ENCODE assay signal across 12 cellular contexts in the genomic region with DNA sequence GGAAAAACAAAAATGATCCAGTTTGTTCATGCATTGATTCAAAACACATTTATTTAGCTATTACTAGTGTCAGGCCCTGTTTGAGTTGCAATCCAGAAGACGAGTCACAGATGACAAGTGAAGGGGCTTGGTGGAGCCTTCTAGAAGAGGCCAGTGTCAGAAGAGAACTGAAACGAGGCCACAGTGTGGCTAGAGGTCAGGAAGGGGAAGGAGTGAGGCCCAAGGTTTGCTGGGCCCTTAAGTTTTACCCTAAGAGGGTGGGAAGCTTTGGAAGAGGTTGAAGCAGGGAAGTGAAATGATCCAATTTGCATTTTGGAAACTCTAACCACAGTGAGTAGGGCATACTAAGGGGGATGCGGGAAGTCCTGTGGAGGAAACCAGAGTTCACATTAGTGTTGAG. TPM values are rescaled to one million over a fixed set of nuclear protein-coding genes. Genes with fewer than 3 reads are reported as not detected.
DNase-seq lines count a peak whose midpoint lies in the region; ATAC-seq and TF ChIP-seq lines count a peak whose summit lies in the region.
"Had no signal": no experiment of that assay in that cellular context is flagged by ENCODE, and none has a peak within 500 bp of the region (broad histone marks: within the 10 kb centered on the region; RNA-seq: fewer than 3 reads in every experiment).

No MANE protein-coding gene starts in this region.

- H3K9me3 ChIP-seq in SJCRH30 (replicated peaks) = no peaks in the 10 kb centered on the region

- H3K4me3 Mint-ChIP-seq in chondrocyte (ENCODE audit: unreplicated experiment) = no peak overlapping the region

- H3K36me3 Mint-ChIP-seq in chondrocyte (ENCODE audit: low read depth) = peaks cover 4% of the 10 kb centered on the region

- TF ChIP-seq CTCF in GM12865 (IDR thresholded peaks at IDR 0.05; ENCODE audit: insufficient read depth, low read depth, low read length, missing control alignments) (no peak), chondrocyte (IDR thresholded peaks at IDR 0.05) (no peak)

- no peaks in the 10 kb centered on the region for H3K9me3 Mint-ChIP-seq in chondrocyte (ENCODE audit: low read depth)

- H3K4me1 Mint-ChIP-seq in chondrocyte (ENCODE audit: low read depth) = peaks cover 4% of the 10 kb centered on the region

- no peak overlapping the region for H3K27ac Mint-ChIP-seq in chondrocyte (ENCODE audit: unreplicated experiment)

- peaks cover 72% of the 10 kb centered on the region for H3K36me3 ChIP-seq in SJCRH30

- no peak overlapping the region for H3K27ac ChIP-seq in SJCRH30

- no peaks in the 10 kb centered on the region for H3K27me3 ChIP-seq in SJCRH30

- H3K4me1 ChIP-seq in SJCRH30 = no peaks in the 10 kb centered on the region

- peak; percentile 47 for DNase-seq in GM12865 (ENCODE audit: low read depth)
- peak; percentile 88 for DNase-seq in MV-4-11 (lab: John Stamatoyannopoulos, UW)
- no peak for DNase-seq in chondrocyte (ENCODE audit: low spot score)
- DNase-seq in SJCRH30 = no peak
- no peak for DNase-seq in NCI-H510A (lab: John Stamatoyannopoulos, UW)
- DNase-seq in NCI-H510A treated with DMSO at 0.1 percent for 48 hours (lab: John Stamatoyannopoulos, UW) = no peak
- DNase-seq: cerebellar nuclear complex, Karpas-422, NCI-H774 had no signal

- H3K27me3 Mint-ChIP-seq in chondrocyte (ENCODE audit: low read depth) = no peaks in the 10 kb centered on the region

- H3K4me3 ChIP-seq in GM12865 (ENCODE audit: low read depth, low read length) (no peak overlapping the region), SJCRH30 (no peak overlapping the region)

- peak; percentile 61 for ATAC-seq in GM19328 (IDR thresholded peaks at IDR 0.05; ENCODE audit: unreplicated experiment)
- peak; percentile 90 for ATAC-seq in HG02798 (IDR thresholded peaks at IDR 0.05; ENCODE audit: poor library complexity, unreplicated experiment)
- ATAC-seq: sciatic nerve had no signal

RNA-seq across cellular contexts. Expression of a gene that starts 25.0 kb away (rescaled TPM):
- 3.7 to 4.4 TPM (median 3.8 TPM) in 3 replicates for total RNA-seq in chondrocyte
- 71.9 and 82.2 TPM in 2 replicates for total RNA-seq in SJCRH30 (2014; rRNA removed; shearing (Covaris generic))

Comparison
In these comparisons a context has a peak if more than half of its experiments do, and no peak if none do; other contexts are left out.
1. DNase-seq: peak in GM12865 (single experiment) and MV-4-11 (single experiment); none in chondrocyte (single experiment), SJCRH30 (0 of 2), NCI-H510A (single experiment) and NCI-H510A treated with DMSO at 0.1 percent for 48 hours (single experiment).
2. RNA of a gene that starts 25.0 kb away (total RNA-seq): 71.9 to 82.2 TPM in SJCRH30; 3.7 to 4.4 TPM in chondrocyte; every median in the first group is over 10 times any median in the second.